Comparison of ENCODE assay signal across 11 cellular contexts in genomic region chr3:78988324-78988723, GRCh38.
DNase-seq lines count a peak whose midpoint lies in the region; ATAC-seq and TF ChIP-seq lines count a peak whose summit lies in the region.
"Had no signal": no experiment of that assay in that cellular context is flagged by ENCODE, and none has a peak within 500 bp of the region (broad histone marks: within the 10 kb centered on the region; RNA-seq: fewer than 3 reads in every experiment).

No MANE protein-coding gene starts in this region.

- POLR2A ChIA-PET in IMR-90 (lab: Charles Lee; ENCODE audit: unreplicated experiment): interaction anchor here (0.5 kb wide), 1 partner anchor 110 kb away, joined by 20 read pairs; no protein-coding TSS in a partner anchor

- H2BK5ac ChIP-seq in IMR-90 (ENCODE audit: low read depth, low read length, poor library complexity, severe bottlenecking): no peak overlapping the region

- H4K20me1 ChIP-seq in IMR-90 (ENCODE audit: insufficient read depth, low read length): no peaks in the 10 kb centered on the region; the same call in 1 of the 2 replicates

- ATAC-seq in IMR-90 (ENCODE audit: low read depth): peak; percentile 49
- ATAC-seq in HG02852 (IDR thresholded peaks at IDR 0.05; ENCODE audit: unreplicated experiment): no peak
- ATAC-seq in Right ventricle myocardium inferior: no peak
- ATAC-seq in GM19395 (IDR thresholded peaks at IDR 0.05; ENCODE audit: unreplicated experiment): no peak
- ATAC-seq: naive thymus-derived CD4-positive, alpha-beta T cell had no signal

- BruUV-seq in IMR-90 (replicated peaks; lab: Mats Ljungman, UMichigan): no TSS peak

- no peak overlapping the region for H3K4ac ChIP-seq in IMR-90 (ENCODE audit: low read depth, low read length)

- no peak overlapping the region for H4K8ac ChIP-seq in IMR-90 (ENCODE audit: low read depth in 2 of 2, low read length in 2 of 2)

- H3K23ac ChIP-seq in IMR-90 (ENCODE audit: low read depth, low read length): no peak overlapping the region

- DNase-seq in AG09309 (ENCODE audit: low read depth) (no peak), IMR-90 (peak; percentile 46), adrenal gland (no peak), kidney epithelial cell (ENCODE audit: low read depth) (no peak), GF-D8 (lab: John Stamatoyannopoulos, UW) (no peak), Right ventricle myocardium inferior (ENCODE audit: missing footprints) (no peak)
- DNase-seq: GDM1; naive thymus-derived CD4-positive, alpha-beta T cell; SHP77 had no signal

- no peak overlapping the region for H3K14ac ChIP-seq in IMR-90 (replicated peaks; ENCODE audit: low read depth, low read length)

- CTCF ChIA-PET in IMR-90 (lab: Yijun Ruan, JAX): interaction anchor here (1.0 to 1.2 kb wide), 2 partner anchors 327 to 378 kb away, joined by 3 to 4 read pairs; no protein-coding TSS in a partner anchor

- H3K27me3 ChIP-seq in IMR-90 (ENCODE audit: control insufficient read depth, insufficient read depth, low read length): no peaks in the 10 kb centered on the region
- no peaks in the 10 kb centered on the region for H3K27me3 ChIP-seq in adrenal gland
- no peaks in the 10 kb centered on the region for H3K27me3 ChIP-seq in kidney epithelial cell (ENCODE audit: control insufficient read depth, insufficient read depth, low read length)

- H2AK5ac ChIP-seq in IMR-90 (ENCODE audit: low read depth, low read length): no peak overlapping the region

- dilution Hi-C loops in IMR-90 (cut with HindIII; ENCODE audit: low sequenced_read_pairs, unreplicated experiment): no loop called here

- H3K27ac ChIP-seq in IMR-90 (ENCODE audit: insufficient read depth, low read length) (no peak overlapping the region), adrenal gland (no peak overlapping the region)

- no peak overlapping the region for H3K4me2 ChIP-seq in IMR-90 (ENCODE audit: low read depth, low read length)

- H3K36me3 ChIP-seq in IMR-90 (ENCODE audit: control insufficient read depth, insufficient read depth, low read length): no peaks in the 10 kb centered on the region
- no peaks in the 10 kb centered on the region for H3K36me3 ChIP-seq in adrenal gland (replicated peaks in 1 of 2)
- no peaks in the 10 kb centered on the region for H3K36me3 ChIP-seq in kidney epithelial cell (ENCODE audit: control insufficient read depth, insufficient read depth, low read length)

- no peak overlapping the region for H3K9ac ChIP-seq in IMR-90 (ENCODE audit: low read depth, low read length)

- H3K18ac ChIP-seq in IMR-90 (ENCODE audit: low read depth, low read length): no peak overlapping the region

- H2BK15ac ChIP-seq in IMR-90 (ENCODE audit: low read depth, low read length): no peak overlapping the region

- no peaks in the 10 kb centered on the region for H3K9me1 ChIP-seq in IMR-90 (ENCODE audit: insufficient read depth, low read length)

- H3K4me3 ChIP-seq in AG09309 (ENCODE audit: control insufficient read depth, low read depth, low read length) (no peak overlapping the region), IMR-90 (ENCODE audit: insufficient read depth, low read depth, low read length) (no peak overlapping the region), adrenal gland (no peak overlapping the region), kidney epithelial cell (ENCODE audit: low read depth, low read length) (no peak overlapping the region)

- H3K9me3 ChIP-seq in IMR-90 (ENCODE audit: control insufficient read depth, insufficient read depth, low read length) (peaks cover 3% of the 10 kb centered on the region; the same call in 1 of the 2 replicates), adrenal gland (replicated peaks in 1 of 3) (no peaks in the 10 kb centered on the region)

- H3K56ac ChIP-seq in IMR-90 (ENCODE audit: extremely low read depth, insufficient read depth, low read length): no peak overlapping the region

- in situ Hi-C loops in IMR-90 (cut with MboI; ENCODE audit: low sequenced_read_pairs): loop anchor here (25.0 kb wide), 1 partner anchor 326 kb away; no protein-coding TSS in a partner anchor

- no peak overlapping the region for H2BK120ac ChIP-seq in IMR-90 (ENCODE audit: low read depth, low read length)

- peaks cover 8 to 14% of the 10 kb centered on the region in 2 experiments; a peak in 3 of 4 replicates for H3K79me1 ChIP-seq in IMR-90 (ENCODE audit: low read depth in 1 of 2, low read length in 2 of 2)

- H4K91ac ChIP-seq in IMR-90 (ENCODE audit: insufficient read depth, low read depth, low read length): no peak overlapping the region

- no peak overlapping the region for H2BK20ac ChIP-seq in IMR-90 (ENCODE audit: low read depth, low read length)

- intact Hi-C loops in IMR-90 (cut with micrococcal nuclease): no loop called here
- intact Hi-C loops in adrenal gland (cut with DNase I): no loop called here
- intact Hi-C loops in Right ventricle myocardium inferior (cut with DNase I): no loop called here

- H2AK9ac ChIP-seq in IMR-90 (replicated peaks; ENCODE audit: low read depth, low read length, poor library complexity): no peak overlapping the region

- H2AFZ ChIP-seq in IMR-90 (replicated peaks; ENCODE audit: low read length, poor library complexity): no peak overlapping the region

- TF ChIP-seq POLR2A in IMR-90 (IDR thresholded peaks at IDR 0.05; ENCODE audit: low read depth, low read length) (no peak), adrenal gland (IDR thresholded peaks at IDR 0.05) (no peak)

- H3K4me1 ChIP-seq in IMR-90 (ENCODE audit: control insufficient read depth, insufficient read depth, low read length): no peaks in the 10 kb centered on the region
- H3K4me1 ChIP-seq in adrenal gland (replicated peaks in 1 of 2): no peaks in the 10 kb centered on the region

- no peak overlapping the region for H4K5ac ChIP-seq in IMR-90 (ENCODE audit: low read depth, low read length)

- peak; percentile 61 for TF ChIP-seq RAD21 in IMR-90 (IDR thresholded peaks at IDR 0.05; ENCODE audit: low read length)

- TF ChIP-seq CTCF in AG09309 (IDR thresholded peaks at IDR 0.05; ENCODE audit: control insufficient read depth, insufficient read depth, low read depth, low read length, missing control alignments): peak; percentile 33
- TF ChIP-seq CTCF in IMR-90 (conservative IDR thresholded peaks at IDR 0.05; ENCODE audit: low read depth, low read length): peak; percentile 54
- peak; percentile 10 to 52 (median 42) for TF ChIP-seq CTCF in adrenal gland (IDR thresholded peaks at IDR 0.05)
- peak; percentile 42 for TF ChIP-seq CTCF in kidney epithelial cell (IDR thresholded peaks at IDR 0.05; ENCODE audit: insufficient read depth, low read length, poor library complexity, severe bottlenecking)

TF ChIP-seq in IMR-90, 13 proteins besides CTCF, POLR2A, EP300 and RAD21:
- TF ChIP-seq SMC3 (IDR thresholded peaks at IDR 0.05; ENCODE audit: low read depth, low read length) (peak; percentile 57), USF2 (IDR thresholded peaks at IDR 0.05; ENCODE audit: low read depth, low read length) (no peak)
